8 cellular contexts compared by ENCODE assay signal in the genomic region with DNA sequence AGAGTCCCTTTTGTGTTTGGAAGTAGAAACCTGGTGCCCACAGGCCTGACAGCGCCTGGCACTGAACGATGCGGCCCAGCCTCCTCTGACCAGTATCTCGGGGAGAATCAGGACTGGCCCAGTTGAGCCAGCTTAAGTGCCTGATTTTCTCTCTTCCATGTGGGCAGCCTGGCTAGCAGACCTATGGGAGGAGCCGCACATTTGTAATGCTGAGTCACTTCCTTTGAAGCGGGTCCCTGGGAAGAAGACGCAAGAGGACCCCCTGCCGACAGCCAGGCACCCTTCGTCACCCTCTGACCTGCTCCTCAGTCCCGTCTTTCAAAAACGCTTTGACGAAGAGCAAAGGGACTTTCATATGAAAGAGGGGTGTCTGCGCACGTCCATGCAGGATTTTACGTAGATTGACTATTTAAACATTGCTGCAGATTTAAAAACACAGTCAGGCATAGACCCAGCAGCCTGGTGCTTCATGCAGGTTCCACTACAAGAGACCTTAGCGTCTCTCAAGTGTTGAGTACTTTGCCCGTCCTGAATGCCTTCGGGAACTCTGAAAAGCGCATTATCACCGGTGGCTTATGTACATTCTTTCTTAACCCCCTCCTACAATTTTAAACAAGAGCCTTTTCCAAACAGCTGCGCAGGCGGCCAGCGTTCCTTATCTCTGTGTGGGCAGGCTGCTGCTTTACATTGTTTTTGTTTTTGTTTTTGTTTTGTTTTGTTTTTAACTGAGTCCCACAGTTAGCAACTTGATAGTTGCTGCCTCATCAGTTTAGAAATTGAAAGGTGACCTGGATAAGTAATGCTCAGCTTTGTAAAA. TPM values are rescaled to one million over a fixed set of nuclear protein-coding genes. Genes with fewer than 3 reads are reported as not detected.
DNase-seq lines count a peak whose midpoint lies in the region; ATAC-seq and TF ChIP-seq lines count a peak whose summit lies in the region.

No MANE protein-coding gene starts in this region.

- H4K20me1 ChIP-seq in fibroblast of lung (ENCODE audit: control insufficient read depth, extremely low read depth, insufficient read depth, low read length), result no peaks in the 10 kb centered on the region

- H3K36me3 ChIP-seq in fibroblast of lung (ENCODE audit: control insufficient read depth, insufficient read depth, low read length), result peaks cover 13% of the 10 kb centered on the region

- H3K27me3 ChIP-seq in CD4-positive, alpha-beta T cell (ENCODE audit: control insufficient read depth, insufficient read depth, low read length), result no peaks in the 10 kb centered on the region
- no peaks in the 10 kb centered on the region for H3K27me3 ChIP-seq in fibroblast of lung (ENCODE audit: control insufficient read depth, insufficient read depth, low read length)

- peaks cover 75% of the 10 kb centered on the region for H3K4me1 Mint-ChIP-seq in CD4-positive, alpha-beta T cell (ENCODE audit: low read depth)
- peaks cover 29% of the 10 kb centered on the region for H3K4me1 Mint-ChIP-seq in activated CD4-positive, alpha-beta memory T cell treated with anti-CD3 and anti-CD28 coated beads for 36 hours (ENCODE audit: low read depth)

- peak overlapping the region; percentile 87 for H3K4me3 Mint-ChIP-seq in CD4-positive, alpha-beta T cell
- H3K4me3 Mint-ChIP-seq in activated CD4-positive, alpha-beta memory T cell treated with anti-CD3 and anti-CD28 coated beads for 36 hours, result peak overlapping the region; percentile 40

- H3K4me3 ChIP-seq in fibroblast of lung (replicated peaks in 1 of 4; ENCODE audit: control extremely low read depth in 1 of 4, insufficient read depth in 1 of 4, low read depth in 3 of 4, low read length in 4 of 4), result peak overlapping the region; percentile 3 to 15 (median 10)

- intact Hi-C loops in CD4-positive, alpha-beta T cell (cut with DNase I, micrococcal nuclease), result loop anchor here in 1 of 2 experiments (1.0 kb wide), 1 partner anchor 55 kb away; no protein-coding TSS in a partner anchor
- intact Hi-C loops in activated CD4-positive, alpha-beta memory T cell treated with anti-CD3 and anti-CD28 coated beads for 36 hours (cut with micrococcal nuclease), result loop anchor here (1.0 kb wide), 1 partner anchor 55 kb away; no protein-coding TSS in a partner anchor

- peaks cover 11% of the 10 kb centered on the region for H3K4me1 ChIP-seq in fibroblast of lung (ENCODE audit: control insufficient read depth, extremely low read depth, insufficient read depth, low read length)

- peak overlapping the region; percentile 94 for H3K27ac Mint-ChIP-seq in CD4-positive, alpha-beta T cell
- H3K27ac Mint-ChIP-seq in activated CD4-positive, alpha-beta memory T cell treated with anti-CD3 and anti-CD28 coated beads for 36 hours, result peak overlapping the region; percentile 75

- H3K79me2 ChIP-seq in fibroblast of lung (ENCODE audit: control insufficient read depth, insufficient read depth, low read length), result peaks cover 36% of the 10 kb centered on the region

- peaks cover 44% of the 10 kb centered on the region for H3K36me3 Mint-ChIP-seq in CD4-positive, alpha-beta T cell (ENCODE audit: low read depth)
- peaks cover 8% of the 10 kb centered on the region for H3K36me3 Mint-ChIP-seq in activated CD4-positive, alpha-beta memory T cell treated with anti-CD3 and anti-CD28 coated beads for 36 hours

- H2AFZ ChIP-seq in fibroblast of lung (ENCODE audit: low read length), result no peak overlapping the region

- no peaks in the 10 kb centered on the region for H3K9me3 Mint-ChIP-seq in CD4-positive, alpha-beta T cell
- H3K9me3 Mint-ChIP-seq in activated CD4-positive, alpha-beta memory T cell treated with anti-CD3 and anti-CD28 coated beads for 36 hours, result no peaks in the 10 kb centered on the region

- ATAC-seq in CD4-positive, alpha-beta T cell (ENCODE audit: poor library complexity), result peak; percentile 25
- ATAC-seq in omental fat pad (ENCODE audit: low FRiP score), result peak; percentile 80
- ATAC-seq in HG03097 (IDR thresholded peaks at IDR 0.05; ENCODE audit: low FRiP score, unreplicated experiment), result no peak

- DNase-seq in CD4-positive, alpha-beta T cell, result peak in 2 of 10 experiments; percentile 33 to 48
- DNase-seq in KBM-7, result peak; percentile 72
- peak; percentile 35 for DNase-seq in activated CD4-positive, alpha-beta memory T cell treated with anti-CD3 and anti-CD28 coated beads for 36 hours
- peak; percentile 91 to 92 for DNase-seq in fibroblast of lung (ENCODE audit: low read depth in 2 of 2)
- no peak for DNase-seq in omental fat pad (ENCODE audit: low spot score)
- no peak for DNase-seq in central memory CD4-positive, alpha-beta T cell
- DNase-seq in NOMO-1 treated with DMSO at 0.1 percent for 48 hours (lab: John Stamatoyannopoulos, UW; ENCODE audit: unreplicated experiment), result no peak

- CTCF ChIA-PET in CD4-positive, alpha-beta T cell (lab: Charles Lee), result no interaction called here
- CTCF ChIA-PET in activated CD4-positive, alpha-beta memory T cell treated with anti-CD3 and anti-CD28 coated beads for 36 hours (lab: Charles Lee), result no interaction called here

- H3K27ac ChIP-seq in CD4-positive, alpha-beta T cell (ENCODE audit: low read depth, low read length), result peak overlapping the region; percentile 62
- H3K27ac ChIP-seq in fibroblast of lung (ENCODE audit: insufficient read depth, low read length), result peak overlapping the region; percentile 92

- peak overlapping the region; percentile 44 for H3K9ac ChIP-seq in fibroblast of lung (ENCODE audit: insufficient read depth, low read length)

- no peak for TF ChIP-seq CTCF in CD4-positive, alpha-beta T cell (IDR thresholded peaks at IDR 0.05)
- TF ChIP-seq CTCF in fibroblast of lung (conservative IDR thresholded peaks at IDR 0.05 in 1 of 2, IDR thresholded peaks at IDR 0.05 in 1 of 2; ENCODE audit: low read depth in 1 of 2, low read length in 2 of 2) (peak; percentile 11 to 18), omental fat pad (IDR thresholded peaks at IDR 0.05) (no peak)

- POLR2A ChIA-PET in CD4-positive, alpha-beta T cell (lab: Charles Lee), result interaction anchor here (0.6 to 1.5 kb wide), 6 partner anchors 9 to 97 kb away, joined by 3 to 7 read pairs (median 3); a partner anchor contains a TSS
- POLR2A ChIA-PET in activated CD4-positive, alpha-beta memory T cell treated with anti-CD3 and anti-CD28 coated beads for 36 hours (lab: Charles Lee), result no interaction called here

- no peaks in the 10 kb centered on the region for H3K9me3 ChIP-seq in CD4-positive, alpha-beta T cell (ENCODE audit: control insufficient read depth, low read length)
- no peaks in the 10 kb centered on the region for H3K9me3 ChIP-seq in fibroblast of lung (ENCODE audit: control insufficient read depth, insufficient read depth, low read depth, low read length)

- in situ Hi-C loops in KBM-7 (cut with MboI; ENCODE audit: low pct_unique_long_range_greater_than_20kb, low sequenced_read_pairs), result no loop called here

- peak overlapping the region; percentile 88 for H3K4me2 ChIP-seq in fibroblast of lung (ENCODE audit: extremely low read depth, insufficient read depth, low read length)

- no peaks in the 10 kb centered on the region for H3K27me3 Mint-ChIP-seq in CD4-positive, alpha-beta T cell
- no peaks in the 10 kb centered on the region for H3K27me3 Mint-ChIP-seq in activated CD4-positive, alpha-beta memory T cell treated with anti-CD3 and anti-CD28 coated beads for 36 hours

RNA-seq across cellular contexts. Expression of a gene that starts 36.5 kb away (rescaled TPM):
- total RNA-seq in CD4-positive, alpha-beta T cell, result 100 to 1,000 TPM in 1 of 2 experiments, 10 to 100 TPM in 1; 93.5 to 102 TPM
- 10 to 100 TPM; 21.6 to 24.1 TPM for total RNA-seq in activated CD4-positive, alpha-beta memory T cell treated with anti-CD3 and anti-CD28 coated beads for 36 hours
- total RNA-seq in fibroblast of lung (27.5 and 32.2 TPM in 2 replicates), omental fat pad (10 to 100 TPM; 14.8 to 36.9 (median 28.1) TPM)
- polyA plus RNA-seq in fibroblast of lung, result 11.1 and 13.8 TPM in 2 replicates
- polyA plus RNA-seq in fibroblast of lung (2012), result 25.2 and 33.2 TPM in 2 replicates
- 13.3 and 20.7 TPM in 2 replicates for polyA minus RNA-seq in fibroblast of lung (ENCODE audit: low replicate concordance)

RNA-seq across cellular contexts. Expression of a gene that starts 56.8 kb away (rescaled TPM):
- total RNA-seq in CD4-positive, alpha-beta T cell, result 10 to 100 TPM; 67.8 to 68.1 TPM
- 10 to 100 TPM; 25.9 to 26.6 TPM for total RNA-seq in activated CD4-positive, alpha-beta memory T cell treated with anti-CD3 and anti-CD28 coated beads for 36 hours
- total RNA-seq in fibroblast of lung, result 21.8 and 26.9 TPM in 2 replicates
- polyA plus RNA-seq in fibroblast of lung, result 5.2 and 8.2 TPM in 2 replicates
- 10.8 and 12.4 TPM in 2 replicates for polyA plus RNA-seq in fibroblast of lung (2012)
- 30.8 and 36.6 TPM in 2 replicates for polyA minus RNA-seq in fibroblast of lung (ENCODE audit: low replicate concordance)
- 10 to 100 TPM; 10.8 to 35.0 (median 20.4) TPM for total RNA-seq in omental fat pad

Comparison
In these comparisons a context has a peak if more than half of its experiments do, and no peak if none do; other contexts are left out.
1. DNase-seq: peak in KBM-7 (single experiment), activated CD4-positive, alpha-beta memory T cell treated with anti-CD3 and anti-CD28 coated beads for 36 hours (single experiment) and fibroblast of lung (2 of 2); none in omental fat pad (single experiment), central memory CD4-positive, alpha-beta T cell (single experiment) and NOMO-1 treated with DMSO at 0.1 percent for 48 hours (single experiment).
2. CTCF ChIP-seq: peak in fibroblast of lung (2 of 2); none in CD4-positive, alpha-beta T cell (single experiment) and omental fat pad (0 of 3).